16 cellular contexts compared by ENCODE assay signal in the genomic region with DNA sequence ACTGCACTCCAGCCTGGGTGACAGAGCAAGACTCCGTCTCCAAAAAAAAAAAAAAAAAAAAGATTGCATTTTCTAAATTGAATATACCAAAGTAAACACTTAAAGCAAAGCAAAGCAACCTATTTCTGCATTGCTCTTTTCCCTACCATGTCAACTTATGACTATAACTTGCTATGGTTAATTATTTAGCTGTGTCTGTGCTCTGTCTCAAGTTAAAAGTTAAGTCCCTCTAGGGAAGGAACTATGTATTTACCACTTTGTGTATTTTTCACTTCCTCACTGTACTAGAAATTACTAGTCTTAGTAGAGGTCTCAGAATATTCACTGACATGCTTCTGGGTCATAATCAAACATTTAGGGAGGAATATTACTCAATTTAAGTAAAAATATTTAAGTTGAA.
DNase-seq lines count a peak whose midpoint lies in the region; ATAC-seq, FAIRE-seq and TF ChIP-seq lines count a peak whose summit lies in the region.
"Had no signal": no experiment of that assay in that cellular context is flagged by ENCODE, and none has a peak within 500 bp of the region (broad histone marks: within the 10 kb centered on the region; RNA-seq: fewer than 3 reads in every experiment).

No MANE protein-coding gene starts in this region.

- H3K4me3 ChIP-seq in GM23248, result no peak overlapping the region
- H3K4me3 ChIP-seq in osteoblast (ENCODE audit: insufficient read depth, low read length), result no peak overlapping the region
- H3K4me3 ChIP-seq: K562, SJCRH30 had no signal

- H3K9ac ChIP-seq in GM23248, result no peak overlapping the region

- H2AFZ ChIP-seq in GM23248 (no peak overlapping the region), osteoblast (ENCODE audit: low read length) (no peak overlapping the region)

- no peak for ATAC-seq in HG03565 (IDR thresholded peaks at IDR 0.05; ENCODE audit: unreplicated experiment)
- ATAC-seq: K562 had no signal

- H3F3A ChIP-seq in GM23248 (ENCODE audit: insufficient read depth), result peaks cover 23% of the 10 kb centered on the region

- peak; percentile 90 for FAIRE-seq in RCC 7860 (lab: Jason Lieb, UNC)
- FAIRE-seq: G401.6, K562 had no signal

- H3K4me1 ChIP-seq in GM23248 (ENCODE audit: insufficient read depth), result peaks cover 34% of the 10 kb centered on the region
- peaks cover 28% of the 10 kb centered on the region for H3K4me1 ChIP-seq in osteoblast (ENCODE audit: insufficient read depth, low read length)
- H3K4me1 ChIP-seq: SJCRH30 had no signal

- H3K27me3 ChIP-seq in GM23248 (replicated peaks; ENCODE audit: insufficient read depth) (no peaks in the 10 kb centered on the region), osteoblast (ENCODE audit: insufficient read depth, low read length) (no peaks in the 10 kb centered on the region)
- H3K27me3 ChIP-seq: SJCRH30 had no signal

- in situ Hi-C loops in GM23248 (cut with MboI), result no loop called here

- H3K79me2 ChIP-seq in GM23248 (ENCODE audit: insufficient read depth) (no peaks in the 10 kb centered on the region), osteoblast (ENCODE audit: insufficient read depth, low read length) (no peaks in the 10 kb centered on the region)

- no peak for DNase-seq in GM23248
- DNase-seq in RCC 7860 (ENCODE audit: low spot score), result peak; percentile 56
- DNase-seq in glomerular visceral epithelial cell (ENCODE audit: extremely low spot score), result peak; percentile 33
- no peak for DNase-seq in activated effector memory CD4-positive, alpha-beta T cell treated with anti-CD3 and anti-CD28 coated beads, Interleukin-2, amount 50 U/mL, for 16 hours
- DNase-seq in activated CD4-positive, alpha-beta T cell treated with anti-CD3 and anti-CD28 coated beads for 4 hours, result no peak
- no peak for DNase-seq in osteoblast (ENCODE audit: insufficient read length, low spot score, missing footprints)
- DNase-seq: DMS 273 treated with DMSO at 0.1 percent for 48 hours, DND-41, NCI-H187, NCI-H2107, NCI-H510A, NCI-H774, SJCRH30 had no signal

- H3K9me2 ChIP-seq in GM23248 (ENCODE audit: insufficient read depth), result no peaks in the 10 kb centered on the region

- 100% methylated on average over 1 of the region's 1 CpG; no CpG with 5 or more reads in 1 of the 2 experiments for WGBS in GM23248 (ENCODE audit: low coverage in 1 of 2, low lambda C conversion rate in 2 of 2, missing lambda C conversion rate in 2 of 2), 2 experiments

- H3K9me3 ChIP-seq in GM23248 (ENCODE audit: low read depth), result no peaks in the 10 kb centered on the region
- H3K9me3 ChIP-seq in osteoblast (ENCODE audit: low read depth, low read length), result no peaks in the 10 kb centered on the region
- H3K9me3 ChIP-seq: SJCRH30 had no signal

- no peaks in the 10 kb centered on the region for H4K20me1 ChIP-seq in GM23248 (ENCODE audit: insufficient read depth)
- no peaks in the 10 kb centered on the region for H4K20me1 ChIP-seq in osteoblast (ENCODE audit: insufficient read depth, low read length)

- TF ChIP-seq CTCF in osteoblast (IDR thresholded peaks at IDR 0.05; ENCODE audit: extremely low read depth, low read depth, low read length), result no peak

- H3K36me3 ChIP-seq in GM23248 (ENCODE audit: low read depth), result no peaks in the 10 kb centered on the region
- H3K36me3 ChIP-seq in osteoblast (ENCODE audit: insufficient read depth, low read length), result no peaks in the 10 kb centered on the region
- H3K36me3 ChIP-seq: SJCRH30 had no signal

- H3K4me2 ChIP-seq in GM23248 (ENCODE audit: unreplicated experiment) (peak overlapping the region; percentile 19), osteoblast (ENCODE audit: insufficient read depth, low read length) (no peak overlapping the region)

- no peak overlapping the region for H3K27ac ChIP-seq in GM23248
- no peak overlapping the region for H3K27ac ChIP-seq in osteoblast (ENCODE audit: low read depth, low read length)
- H3K27ac ChIP-seq: SJCRH30 had no signal

Comparison
In these comparisons a context has a peak if more than half of its experiments do, and no peak if none do; other contexts are left out.
1. DNase-seq: peak in RCC 7860 (single experiment) and glomerular visceral epithelial cell (single experiment); none in GM23248 (single experiment), activated effector memory CD4-positive, alpha-beta T cell treated with anti-CD3 and anti-CD28 coated beads, Interleukin-2, amount 50 U/mL, for 16 hours (single experiment), activated CD4-positive, alpha-beta T cell treated with anti-CD3 and anti-CD28 coated beads for 4 hours (0 of 2) and osteoblast (single experiment).